ENCODE assay signal across 1 cellular context in genomic region chr11:64225608-64226506, GRCh38.
A peak's percentile ranks its signal among the peaks of the same experiment; 100 is the strongest.
TF ChIP-seq lines count a peak whose summit lies in the region.

A gene with protein sequence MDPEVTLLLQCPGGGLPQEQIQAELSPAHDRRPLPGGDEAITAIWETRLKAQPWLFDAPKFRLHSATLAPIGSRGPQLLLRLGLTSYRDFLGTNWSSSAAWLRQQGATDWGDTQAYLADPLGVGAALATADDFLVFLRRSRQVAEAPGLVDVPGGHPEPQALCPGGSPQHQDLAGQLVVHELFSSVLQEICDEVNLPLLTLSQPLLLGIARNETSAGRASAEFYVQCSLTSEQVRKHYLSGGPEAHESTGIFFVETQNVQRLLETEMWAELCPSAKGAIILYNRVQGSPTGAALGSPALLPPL (plus strand): TSS chr11:64226274. CDS start chr11:64226653, 379 bp downstream.
A gene with protein sequence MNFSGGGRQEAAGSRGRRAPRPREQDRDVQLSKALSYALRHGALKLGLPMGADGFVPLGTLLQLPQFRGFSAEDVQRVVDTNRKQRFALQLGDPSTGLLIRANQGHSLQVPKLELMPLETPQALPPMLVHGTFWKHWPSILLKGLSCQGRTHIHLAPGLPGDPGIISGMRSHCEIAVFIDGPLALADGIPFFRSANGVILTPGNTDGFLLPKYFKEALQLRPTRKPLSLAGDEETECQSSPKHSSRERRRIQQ (minus strand): TSS chr11:64226186. CDS start chr11:64225860, 326 bp downstream.

TF ChIP-seq in HepG2, 621 proteins besides CTCF, POLR2A, EP300 and RAD21 (continued from another document):
- TF ChIP-seq CEBPG (CRISPR knock-in tag; IDR thresholded peaks at IDR 0.05) (no peak), ZNF720 (CRISPR knock-in tag; IDR thresholded peaks at IDR 0.05) (no peak), ZBTB3 (CRISPR knock-in tag; IDR thresholded peaks at IDR 0.05; ENCODE audit: borderline replicate concordance, low read depth) (no peak), ZNF83 (CRISPR knock-in tag; IDR thresholded peaks at IDR 0.05; ENCODE audit: borderline replicate concordance) (no peak), NFE2 (CRISPR knock-in tag; IDR thresholded peaks at IDR 0.05) (no peak), ZFP82 (CRISPR knock-in tag; IDR thresholded peaks at IDR 0.05; ENCODE audit: borderline replicate concordance) (peak; percentile 96; the same call in 1 of the 2 replicates), ZBTB42 (CRISPR knock-in tag; IDR thresholded peaks at IDR 0.05) (no peak), ISL2 (CRISPR knock-in tag; IDR thresholded peaks at IDR 0.05) (no peak), SRSF9 (IDR thresholded peaks at IDR 0.05; ENCODE audit: borderline replicate concordance, insufficient read depth, low read depth, low read length, poor library complexity, severe bottlenecking) (no peak), RORA (CRISPR knock-in tag; IDR thresholded peaks at IDR 0.05) (no peak), ELF4 (CRISPR knock-in tag; IDR thresholded peaks at IDR 0.05; ENCODE audit: borderline replicate concordance) (peak; percentile 64), GFI1 (CRISPR knock-in tag; IDR thresholded peaks at IDR 0.05; ENCODE audit: borderline replicate concordance) (0 out of 2 replicates have a peak, but pooled peaks have one; percentile 38), SOX5 (CRISPR knock-in tag; IDR thresholded peaks at IDR 0.05; ENCODE audit: borderline replicate concordance) (peak; percentile 10; the same call in 1 of the 2 replicates), ZNF468 (CRISPR knock-in tag; IDR thresholded peaks at IDR 0.05) (no peak), ZFP36L1 (CRISPR knock-in tag; IDR thresholded peaks at IDR 0.05) (peak; percentile 48; the same call in 1 of the 2 replicates), PHB2 (IDR thresholded peaks at IDR 0.05; ENCODE audit: partially characterized antibody) (no peak), CCAR2 (optimal IDR thresholded peaks at IDR 0.05; ENCODE audit: low read depth, low read length) (no peak), ZNF446 (CRISPR knock-in tag; IDR thresholded peaks at IDR 0.05) (no peak), RAD51 (IDR thresholded peaks at IDR 0.05; ENCODE audit: borderline replicate concordance) (no peak), ZNF282 (IDR thresholded peaks at IDR 0.05; ENCODE audit: partially characterized antibody) (no peak), ZFP36L2 (CRISPR knock-in tag; IDR thresholded peaks at IDR 0.05) (no peak), ZNF138 (CRISPR knock-in tag; IDR thresholded peaks at IDR 0.05; ENCODE audit: low read depth) (no peak), ONECUT2 (CRISPR knock-in tag; IDR thresholded peaks at IDR 0.05) (no peak), ZNF878 (CRISPR knock-in tag; IDR thresholded peaks at IDR 0.05) (no peak), YY1 (IDR thresholded peaks at IDR 0.05; ENCODE audit: insufficient read depth, insufficient replicate concordance, low read depth, low read length) (peak; percentile 50), ISX (CRISPR knock-in tag; conservative IDR thresholded peaks at IDR 0.05) (0 out of 2 replicates have a peak, but pooled peaks have one; percentile 78)
- TF ChIP-seq, protein P1, sequence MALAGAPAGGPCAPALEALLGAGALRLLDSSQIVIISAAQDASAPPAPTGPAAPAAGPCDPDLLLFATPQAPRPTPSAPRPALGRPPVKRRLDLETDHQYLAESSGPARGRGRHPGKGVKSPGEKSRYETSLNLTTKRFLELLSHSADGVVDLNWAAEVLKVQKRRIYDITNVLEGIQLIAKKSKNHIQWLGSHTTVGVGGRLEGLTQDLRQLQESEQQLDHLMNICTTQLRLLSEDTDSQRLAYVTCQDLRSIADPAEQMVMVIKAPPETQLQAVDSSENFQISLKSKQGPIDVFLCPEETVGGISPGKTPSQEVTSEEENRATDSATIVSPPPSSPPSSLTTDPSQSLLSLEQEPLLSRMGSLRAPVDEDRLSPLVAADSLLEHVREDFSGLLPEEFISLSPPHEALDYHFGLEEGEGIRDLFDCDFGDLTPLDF (CRISPR knock-in tag; IDR thresholded peaks at IDR 0.05): peak; percentile 48; the same call in 1 of the 2 replicates
- TF ChIP-seq, protein P2, sequence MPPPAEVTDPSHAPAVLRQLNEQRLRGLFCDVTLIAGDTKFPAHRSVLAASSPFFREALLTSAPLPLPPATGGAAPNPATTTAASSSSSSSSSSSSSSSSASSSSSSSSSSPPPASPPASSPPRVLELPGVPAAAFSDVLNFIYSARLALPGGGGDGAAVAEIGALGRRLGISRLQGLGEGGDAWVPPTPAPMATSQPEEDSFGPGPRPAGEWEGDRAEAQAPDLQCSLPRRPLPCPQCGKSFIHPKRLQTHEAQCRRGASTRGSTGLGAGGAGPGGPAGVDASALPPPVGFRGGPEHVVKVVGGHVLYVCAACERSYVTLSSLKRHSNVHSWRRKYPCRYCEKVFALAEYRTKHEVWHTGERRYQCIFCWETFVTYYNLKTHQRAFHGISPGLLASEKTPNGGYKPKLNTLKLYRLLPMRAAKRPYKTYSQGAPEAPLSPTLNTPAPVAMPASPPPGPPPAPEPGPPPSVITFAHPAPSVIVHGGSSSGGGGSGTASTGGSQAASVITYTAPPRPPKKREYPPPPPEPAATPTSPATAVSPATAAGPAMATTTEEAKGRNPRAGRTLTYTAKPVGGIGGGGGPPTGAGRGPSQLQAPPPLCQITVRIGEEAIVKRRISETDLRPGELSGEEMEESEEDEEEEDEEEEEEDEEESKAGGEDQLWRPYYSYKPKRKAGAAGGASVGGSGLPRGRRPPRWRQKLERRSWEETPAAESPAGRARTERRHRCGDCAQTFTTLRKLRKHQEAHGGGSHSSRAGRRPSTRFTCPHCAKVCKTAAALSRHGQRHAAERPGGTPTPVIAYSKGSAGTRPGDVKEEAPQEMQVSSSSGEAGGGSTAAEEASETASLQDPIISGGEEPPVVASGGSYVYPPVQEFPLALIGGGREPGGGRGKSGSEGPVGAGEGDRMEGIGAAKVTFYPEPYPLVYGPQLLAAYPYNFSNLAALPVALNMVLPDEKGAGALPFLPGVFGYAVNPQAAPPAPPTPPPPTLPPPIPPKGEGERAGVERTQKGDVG (CRISPR knock-in tag; IDR thresholded peaks at IDR 0.05; ENCODE audit: borderline replicate concordance): no peak
- TF ChIP-seq, protein P3, sequence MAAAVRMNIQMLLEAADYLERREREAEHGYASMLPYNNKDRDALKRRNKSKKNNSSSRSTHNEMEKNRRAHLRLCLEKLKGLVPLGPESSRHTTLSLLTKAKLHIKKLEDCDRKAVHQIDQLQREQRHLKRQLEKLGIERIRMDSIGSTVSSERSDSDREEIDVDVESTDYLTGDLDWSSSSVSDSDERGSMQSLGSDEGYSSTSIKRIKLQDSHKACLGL (CRISPR knock-in tag; IDR thresholded peaks at IDR 0.05): no peak; the same call in 1 of the 2 replicates
